Comparison of ENCODE assay signal across 8 cellular contexts in the genomic region with DNA sequence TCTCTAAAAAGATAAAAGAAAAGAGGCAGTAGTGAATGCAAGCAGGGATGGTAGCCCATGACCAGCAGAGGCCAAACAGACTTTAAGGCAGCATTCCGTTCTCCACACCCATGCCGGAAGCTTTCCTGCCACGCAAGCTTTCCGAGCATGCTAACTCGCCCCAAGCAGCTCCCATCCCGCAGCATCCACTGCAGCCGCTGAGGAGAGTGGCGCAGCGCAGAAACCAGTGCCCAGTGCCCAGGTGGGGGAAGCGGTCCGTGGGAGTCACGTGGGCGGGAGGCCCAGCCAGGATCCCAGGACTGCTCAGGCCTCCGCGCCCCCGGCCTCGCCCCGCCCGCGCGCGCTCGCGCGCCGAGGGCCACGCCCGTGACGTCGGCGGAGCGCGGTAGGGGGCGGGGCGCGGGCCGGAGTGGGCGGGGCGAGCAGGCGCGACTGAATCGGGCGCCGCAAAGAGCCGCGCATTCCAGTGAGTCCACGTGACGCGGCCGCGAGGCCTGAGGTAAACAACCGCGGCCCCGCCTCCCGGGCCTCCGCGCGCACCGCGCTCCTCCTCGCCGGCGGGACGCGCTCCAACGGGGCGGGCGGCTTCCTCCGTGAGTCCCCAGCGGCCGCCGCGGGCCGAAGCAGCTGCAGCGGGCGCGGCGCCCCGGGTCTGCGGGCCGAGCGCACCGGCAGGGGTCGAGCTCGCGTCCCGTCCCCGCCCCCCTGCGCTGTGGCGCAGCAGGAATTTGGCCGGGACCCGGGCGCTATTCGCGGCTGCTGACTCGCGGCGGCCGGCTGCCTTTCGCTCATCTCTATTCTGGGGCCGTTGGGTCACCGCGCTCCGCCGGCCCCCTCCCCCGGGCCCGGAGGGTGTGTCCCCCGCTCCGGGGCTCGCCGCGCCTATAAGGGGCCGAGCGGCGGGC. TPM values are rescaled to one million over a fixed set of nuclear protein-coding genes. Genes with fewer than 3 reads are reported as not detected.
DNase-seq lines count a peak whose midpoint lies in the region; ATAC-seq and TF ChIP-seq lines count a peak whose summit lies in the region.

A gene with protein sequence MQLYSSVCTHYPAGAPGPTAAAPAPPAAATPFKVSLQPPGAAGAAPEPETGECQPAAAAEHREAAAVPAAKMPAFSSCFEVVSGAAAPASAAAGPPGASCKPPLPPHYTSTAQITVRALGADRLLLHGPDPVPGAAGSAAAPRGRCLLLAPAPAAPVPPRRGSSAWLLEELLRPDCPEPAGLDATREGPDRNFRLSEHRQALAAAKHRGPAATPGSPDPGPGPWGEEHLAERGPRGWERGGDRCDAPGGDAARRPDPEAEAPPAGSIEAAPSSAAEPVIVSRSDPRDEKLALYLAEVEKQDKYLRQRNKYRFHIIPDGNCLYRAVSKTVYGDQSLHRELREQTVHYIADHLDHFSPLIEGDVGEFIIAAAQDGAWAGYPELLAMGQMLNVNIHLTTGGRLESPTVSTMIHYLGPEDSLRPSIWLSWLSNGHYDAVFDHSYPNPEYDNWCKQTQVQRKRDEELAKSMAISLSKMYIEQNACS (plus strand): TSS at position 529 of the 905 bp plus-strand sequence. CDS start 383 bp downstream, outside the sequence.

- no peak for TF ChIP-seq CTCF in CD4-positive, alpha-beta T cell (IDR thresholded peaks at IDR 0.05)

- peak within 1 kb of the TSS; percentile 99 for H3K27ac Mint-ChIP-seq in CD4-positive, alpha-beta T cell
- H3K27ac Mint-ChIP-seq in memory B cell, result peak within 1 kb of the TSS; percentile 89

- H3K9me3 ChIP-seq in CD4-positive, alpha-beta T cell (ENCODE audit: control insufficient read depth, low read length), result no peaks in the 10 kb centered on the region

- intact Hi-C loops in CD4-positive, alpha-beta T cell (cut with DNase I, micrococcal nuclease), result loop anchor here (5.0 to 10.0 kb wide), 7 partner anchors 76 to 1914 kb away; a partner anchor contains a TSS

- POLR2A ChIA-PET in CD4-positive, alpha-beta T cell (lab: Charles Lee), result interaction anchor here (0.6 to 4.5 kb wide), 18 partner anchors 8 to 1184 kb away, joined by 3 to 49 read pairs (median 7); a partner anchor contains a TSS

- CTCF ChIA-PET in CD4-positive, alpha-beta T cell (lab: Charles Lee), result interaction anchor here (0.5 to 1.1 kb wide), 3 partner anchors 97 to 1942 kb away, joined by 3 read pairs; no protein-coding TSS in a partner anchor

- peak within 1 kb of the TSS; percentile 81 for H3K27ac ChIP-seq in CD4-positive, alpha-beta T cell (ENCODE audit: low read depth, low read length)

- peaks cover 30% of the 10 kb centered on the region for H3K36me3 Mint-ChIP-seq in CD4-positive, alpha-beta T cell (ENCODE audit: low read depth)
- H3K36me3 Mint-ChIP-seq in memory B cell, result peaks cover 6% of the 10 kb centered on the region

- DNase-seq in CD4-positive, alpha-beta T cell, result peak; percentile 88 to 96 (median 94)
- DNase-seq in NCI-H82 treated with DMSO at 0.1 percent for 48 hours (lab: John Stamatoyannopoulos, UW; ENCODE audit: unreplicated experiment) (peak; percentile 50), memory B cell (ENCODE audit: low spot score in 2 of 2) (peak; percentile 96 to 97)
- DNase-seq in activated CD8-positive, alpha-beta memory T cell treated with anti-CD3 and anti-CD28 coated beads for 24 hours, result peak; percentile 96
- DNase-seq in effector CD8-positive, alpha-beta T cell (lab: John Stamatoyannopoulos, UW), result peak; percentile 90
- DNase-seq in stimulated activated CD8-positive, alpha-beta memory T cell treated with anti-CD3 and anti-CD28 coated beads, Interleukin-12 subunit alpha, Interleukin-12 subunit beta, amount 100 ng/mL, for 1 hour (ENCODE audit: low read depth), result peak; percentile 91

- H3K27me3 ChIP-seq in CD4-positive, alpha-beta T cell (ENCODE audit: control insufficient read depth, insufficient read depth, low read length), result no peaks in the 10 kb centered on the region

- peak within 1 kb of the TSS; percentile 98 for H3K4me3 Mint-ChIP-seq in CD4-positive, alpha-beta T cell
- H3K4me3 Mint-ChIP-seq in memory B cell, result peak within 1 kb of the TSS; percentile 93

- no peaks in the 10 kb centered on the region for H3K9me3 Mint-ChIP-seq in CD4-positive, alpha-beta T cell
- H3K9me3 Mint-ChIP-seq in memory B cell, result no peaks in the 10 kb centered on the region

- peak; percentile 87 for ATAC-seq in CD4-positive, alpha-beta T cell (ENCODE audit: poor library complexity)
- ATAC-seq in GM19397 (IDR thresholded peaks at IDR 0.05; ENCODE audit: unreplicated experiment), result peak; percentile 84
- ATAC-seq in HG03565 (IDR thresholded peaks at IDR 0.05; ENCODE audit: unreplicated experiment), result peak; percentile 79
- peak; percentile 83 for ATAC-seq in memory B cell (ENCODE audit: low read depth)

- H3K27me3 Mint-ChIP-seq in CD4-positive, alpha-beta T cell, result no peaks in the 10 kb centered on the region
- no peaks in the 10 kb centered on the region for H3K27me3 Mint-ChIP-seq in memory B cell

- peaks cover 42% of the 10 kb centered on the region for H3K4me1 Mint-ChIP-seq in CD4-positive, alpha-beta T cell (ENCODE audit: low read depth)
- H3K4me1 Mint-ChIP-seq in memory B cell, result peaks cover 21% of the 10 kb centered on the region

RNA-seq across cellular contexts. Expression of the gene that starts here (rescaled TPM):
- total RNA-seq in CD4-positive, alpha-beta T cell, result 10 to 100 TPM; 94.5 to 94.8 TPM

Comparison
In these comparisons a context has a peak if more than half of its experiments do, and no peak if none do; other contexts are left out.
1. Peak in every context shown above with its lines: DNase-seq, ATAC-seq and H3K27ac ChIP-seq.